ENCODE assay signal across 23 cellular contexts in the genomic region with DNA sequence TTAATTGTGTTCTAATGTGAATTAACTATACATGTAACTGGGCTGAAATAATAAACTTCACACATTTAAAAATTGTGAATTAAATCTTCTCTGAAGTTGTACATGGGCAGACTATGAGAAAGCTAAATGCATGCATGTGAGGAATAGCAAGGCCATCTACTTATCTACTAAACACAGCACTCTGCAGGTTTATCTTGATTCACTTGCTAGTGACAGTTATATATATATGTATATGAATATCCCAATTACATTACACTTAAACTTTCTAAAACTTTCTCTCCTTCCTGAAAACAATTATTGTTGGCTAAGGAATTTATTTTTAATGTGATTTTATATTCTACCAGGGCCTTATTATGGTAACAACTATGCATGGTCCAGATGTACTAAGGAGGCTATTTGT.
"Had no signal": no experiment of that assay in that cellular context is flagged by ENCODE, and none has a peak within 500 bp of the region (broad histone marks: within the 10 kb centered on the region; RNA-seq: fewer than 3 reads in every experiment).

No MANE protein-coding gene starts in this region.

- H3K4me3 Mint-ChIP-seq: dendritic cell treated with granulocyte-macrophage colony-stimulating factor and Interleukin-4, amounts not matched to agents 40 ng/mL and 50 ng/mL, for 4 days; effector memory CD8-positive, alpha-beta T cell; endodermal cell; memory B cell; natural killer cell had no signal

- DNase-seq: colonic mucosa; cortex of kidney; effector CD8-positive, alpha-beta T cell; effector memory CD8-positive, alpha-beta T cell; endodermal cell; foreskin keratinocyte; glutamatergic neuron; head of caudate nucleus; heart right ventricle; hippocampal formation; left cardiac atrium; left lung; left ventricle myocardium superior; mammary epithelial cell; mesendoderm; midbrain; naive thymus-derived CD4-positive, alpha-beta T cell; natural killer cell had no signal

- H3K4me1 ChIP-seq: foreskin keratinocyte had no signal

- H3K9me3 Mint-ChIP-seq: dendritic cell treated with granulocyte-macrophage colony-stimulating factor and Interleukin-4, amounts not matched to agents 40 ng/mL and 50 ng/mL, for 4 days; effector memory CD8-positive, alpha-beta T cell; endodermal cell; memory B cell; natural killer cell had no signal

- H3K27me3 ChIP-seq: colonic mucosa, esophagus muscularis mucosa, left lung had no signal

- ATAC-seq: effector memory CD8-positive, alpha-beta T cell; foreskin keratinocyte; heart right ventricle; left cardiac atrium; left lung; left ventricle myocardium superior; naive thymus-derived CD4-positive, alpha-beta T cell; natural killer cell had no signal

- H3K4me3 ChIP-seq: colonic mucosa, esophagus muscularis mucosa, heart right ventricle, left lung, lung had no signal

- H3K27ac Mint-ChIP-seq: dendritic cell treated with granulocyte-macrophage colony-stimulating factor and Interleukin-4, amounts not matched to agents 40 ng/mL and 50 ng/mL, for 4 days; effector memory CD8-positive, alpha-beta T cell; endodermal cell; memory B cell; naive thymus-derived CD4-positive, alpha-beta T cell; natural killer cell had no signal

- H3K27me3 Mint-ChIP-seq: effector memory CD8-positive, alpha-beta T cell; memory B cell had no signal

- H3K9me3 ChIP-seq: colonic mucosa, esophagus muscularis mucosa, heart right ventricle, left lung had no signal

- H3K36me3 ChIP-seq: colonic mucosa, esophagus muscularis mucosa, heart right ventricle, left lung had no signal

- H3K27ac ChIP-seq: colonic mucosa, epithelial cell of prostate, esophagus muscularis mucosa, foreskin keratinocyte, heart right ventricle, left lung had no signal

- H3K36me3 Mint-ChIP-seq: natural killer cell had no signal
